In genomic region chr4:174739576-174739975, GRCh38 we compare ENCODE assay signal across 19 cellular contexts.
DNase-seq lines count a peak whose midpoint lies in the region; ATAC-seq, FAIRE-seq and TF ChIP-seq lines count a peak whose summit lies in the region.
"Had no signal": no experiment of that assay in that cellular context is flagged by ENCODE, and none has a peak within 500 bp of the region (broad histone marks: within the 10 kb centered on the region; RNA-seq: fewer than 3 reads in every experiment).

No MANE protein-coding gene starts in this region.

- BruUV-seq in MCF 10A (replicated peaks; lab: Mats Ljungman, UMichigan) (no TSS peak), K562 (replicated peaks; lab: Mats Ljungman, UMichigan) (no TSS peak)

- H3K36me3 ChIP-seq in breast epithelium (no peaks in the 10 kb centered on the region), K562 (ENCODE audit: control insufficient read depth, insufficient read depth, low read length) (no peaks in the 10 kb centered on the region)

- H3K4me1 Mint-ChIP-seq in MCF 10A (ENCODE audit: insufficient read depth, unreplicated experiment): no peaks in the 10 kb centered on the region
- H3K4me1 Mint-ChIP-seq: IgD-negative memory B cell had no signal

- H3K9ac ChIP-seq in K562 (ENCODE audit: insufficient read depth in 1 of 2, low read depth in 2 of 2, low read length in 2 of 2): no peak overlapping the region

- no peaks in the 10 kb centered on the region for H3K9me3 Mint-ChIP-seq in MCF 10A (ENCODE audit: unreplicated experiment)

- CTCF ChIA-PET in MCF 10A (lab: Yijun Ruan, JAX): interaction anchor here (0.7 to 0.9 kb wide), 2 partner anchors 24 to 107 kb away, joined by 3 read pairs; no protein-coding TSS in a partner anchor
- CTCF ChIA-PET in K562 (lab: Yijun Ruan, JAX; ENCODE audit: low intra/inter-chr PET ratio): no interaction called here

- H3K27ac ChIP-seq in breast epithelium: no peak overlapping the region
- no peak overlapping the region for H3K27ac ChIP-seq in K562 (ENCODE audit: extremely low read depth, low read depth, low read length)
- H3K27ac ChIP-seq: 22Rv1, A549, C4-2B had no signal

- no peaks in the 10 kb centered on the region for H3K9me1 ChIP-seq in K562 (ENCODE audit: control insufficient read depth, insufficient read depth, low read length)

- H3K27me3 ChIP-seq in breast epithelium: no peaks in the 10 kb centered on the region
- no peaks in the 10 kb centered on the region for H3K27me3 ChIP-seq in K562 (ENCODE audit: control insufficient read depth in 2 of 2, insufficient read depth in 2 of 2, low read length in 2 of 2)

- FAIRE-seq in K562 (lab: Jason Lieb, UNC): no peak
- FAIRE-seq: A549, D721Med, H1, HepG2 had no signal

- no peaks in the 10 kb centered on the region for H4K20me1 ChIP-seq in K562 (replicated peaks; ENCODE audit: control insufficient read depth, insufficient read depth, low read length)

- no peak overlapping the region for H3K4me2 ChIP-seq in K562 (ENCODE audit: insufficient read depth, low read length)
- H3K4me2 ChIP-seq: A549 had no signal

- TF ChIP-seq CTCF in MCF 10A (IDR thresholded peaks at IDR 0.05; ENCODE audit: unreplicated experiment) (no peak), breast epithelium (IDR thresholded peaks at IDR 0.05) (no peak), K562 (IDR thresholded peaks at IDR 0.05 in 2 of 3, conservative IDR thresholded peaks at IDR 0.05 in 1 of 3; ENCODE audit: insufficient read depth in 2 of 3, low read depth in 1 of 3, low read length in 3 of 3) (no peak)

- 16% methylated on average over 3 of the region's 3 CpGs for WGBS in K562 (ENCODE audit: insufficient coverage, low coverage, missing lambda C conversion rate)

- H3K36me3 Mint-ChIP-seq in MCF 10A (ENCODE audit: insufficient read depth, unreplicated experiment): no peaks in the 10 kb centered on the region

- TF ChIP-seq POLR2A in breast epithelium (IDR thresholded peaks at IDR 0.05) (no peak), K562 (conservative IDR thresholded peaks at IDR 0.05) (no peak)

- no peak overlapping the region for H3K27ac Mint-ChIP-seq in MCF 10A (ENCODE audit: low read depth, unreplicated experiment)
- H3K27ac Mint-ChIP-seq: CD4-positive, alpha-beta T cell; H9 had no signal

- H3K9me3 ChIP-seq in breast epithelium (no peaks in the 10 kb centered on the region), K562 (replicated peaks; ENCODE audit: control insufficient read depth, insufficient read depth, low read depth, low read length) (no peaks in the 10 kb centered on the region; the same call in 1 of the 2 replicates)
- H3K9me3 ChIP-seq: Caco-2 had no signal

- H3K4me3 Mint-ChIP-seq in MCF 10A (ENCODE audit: unreplicated experiment): no peak overlapping the region
- H3K4me3 Mint-ChIP-seq: CD4-positive, alpha-beta T cell; H9; IgD-negative memory B cell had no signal

- no peaks in the 10 kb centered on the region for H3K79me2 ChIP-seq in K562 (ENCODE audit: control insufficient read depth, insufficient read depth, low read length)

- no peak for ATAC-seq in K562
- no peak for ATAC-seq in Right ventricle myocardium inferior
- ATAC-seq: A549, HepG2 had no signal

- no peak overlapping the region for H3K4me3 ChIP-seq in breast epithelium
- H3K4me3 ChIP-seq in K562: no peak overlapping the region
- H3K4me3 ChIP-seq: A549 had no signal

- TF ChIP-seq RAD21 in K562 (CRISPR knock-in tag; conservative IDR thresholded peaks at IDR 0.05 in 1 of 2, IDR thresholded peaks at IDR 0.05 in 1 of 2): no peak

- in situ Hi-C loops in K562 (cut with MboI): no loop called here

- no peaks in the 10 kb centered on the region for H3K27me3 Mint-ChIP-seq in MCF 10A (ENCODE audit: insufficient read depth, unreplicated experiment)
- H3K27me3 Mint-ChIP-seq: CD4-positive, alpha-beta T cell; IgD-negative memory B cell had no signal

- no peak for TF ChIP-seq EP300 in K562 (IDR thresholded peaks at IDR 0.05; ENCODE audit: low read length)

- peak overlapping the region; percentile 42; the same call in 1 of the 2 replicates for H2AFZ ChIP-seq in K562 (ENCODE audit: low read depth, low read length)

- DNase-seq in MCF 10A (ENCODE audit: unreplicated experiment): peak; percentile 10
- no peak for DNase-seq in breast epithelium (ENCODE audit: low spot score in 2 of 2)
- no peak for DNase-seq in K562 (ENCODE audit: extremely low read depth in 1 of 4, low spot score in 3 of 4)
- peak; percentile 3 for DNase-seq in foreskin melanocyte
- no peak for DNase-seq in head of caudate nucleus
- no peak for DNase-seq in NOMO-1 (lab: John Stamatoyannopoulos, UW; ENCODE audit: unreplicated experiment in 2 of 2)
- no peak for DNase-seq in Right ventricle myocardium inferior (ENCODE audit: missing footprints)
- DNase-seq: AML-193; Caco-2; CD4-positive, alpha-beta T cell; GF-D8; H9 had no signal

- H3K4me1 ChIP-seq in breast epithelium (no peaks in the 10 kb centered on the region), K562 (replicated peaks in 1 of 2; ENCODE audit: control insufficient read depth in 2 of 2, insufficient read depth in 2 of 2, low read length in 2 of 2) (no peaks in the 10 kb centered on the region)
- H3K4me1 ChIP-seq: A549, Caco-2 had no signal

- POLR2A ChIA-PET in MCF 10A (lab: Yijun Ruan, JAX): no interaction called here
- POLR2A ChIA-PET in K562 (lab: Yijun Ruan, JAX): no interaction called here

- intact Hi-C loops in MCF 10A (cut with micrococcal nuclease): no loop called here
- intact Hi-C loops in breast epithelium (cut with DNase I; ENCODE audit: low total_unique reads): no loop called here
- intact Hi-C loops in K562 (cut with micrococcal nuclease): no loop called here
- intact Hi-C loops in head of caudate nucleus (cut with DNase I): no loop called here
- intact Hi-C loops in Right ventricle myocardium inferior (cut with DNase I): no loop called here

TF ChIP-seq in K562, 482 proteins besides CTCF, POLR2A, EP300 and RAD21:
- no peak for TF ChIP-seq ZFP91 (CRISPR knock-in tag; IDR thresholded peaks at IDR 0.05)
- peak; percentile 50; the same call in 1 of the 2 replicates for TF ChIP-seq MEF2A (IDR thresholded peaks at IDR 0.05; ENCODE audit: control insufficient read depth, low read depth, low read length)

Comparison
In these comparisons a context has a peak if more than half of its experiments do, and no peak if none do; other contexts are left out.
1. DNase-seq: peak in MCF 10A (single experiment) and foreskin melanocyte (single experiment); none in breast epithelium (0 of 2), K562 (0 of 4), head of caudate nucleus (0 of 42), NOMO-1 (0 of 2) and Right ventricle myocardium inferior (single experiment).